ENCODE assay signal across 31 cellular contexts in genomic region chr4:28296239-28296638, GRCh38.
"Had no signal": no experiment of that assay in that cellular context is flagged by ENCODE, and none has a peak within 500 bp of the region (broad histone marks: within the 10 kb centered on the region; RNA-seq: fewer than 3 reads in every experiment).

No MANE protein-coding gene starts in this region.

- H3K36me3 ChIP-seq: WERI-Rb-1 had no signal

- DNase-seq: activated B cell treated with CpG ODN at 0.5 μM for 24 hours; activated CD4-positive, alpha-beta memory T cell treated with anti-CD3 and anti-CD28 coated beads for 36 hours; activated CD4-positive, alpha-beta memory T cell treated with anti-CD3 and anti-CD28 coated beads, Interleukin-2, amount 10 ng/mL, durations not matched to agents 7 days and 5 days; activated CD4-positive, alpha-beta T cell treated with anti-CD3 and anti-CD28 coated beads for 1 hour; activated CD4-positive, alpha-beta T cell treated with anti-CD3 and anti-CD28 coated beads for 36 hours; activated CD4-positive, alpha-beta T cell treated with anti-CD3 and anti-CD28 coated beads for 4 hours; activated CD4-positive, alpha-beta T cell treated with anti-CD3 and anti-CD28 coated beads for 48 hours; activated CD4-positive, alpha-beta T cell treated with anti-CD3 and anti-CD28 coated beads, Interleukin-2, amount 10 ng/mL, durations not matched to agents 24 days and 14 days; activated CD4-positive, alpha-beta T cell treated with anti-CD3 and anti-CD28 coated beads, Interleukin-2, amount 10 ng/mL, durations not matched to agents 7 days and 5 days; activated CD4-positive, alpha-beta T cell treated with anti-CD3 and anti-CD28 coated beads, Interleukin-2, amount 50 U/mL, for 1 hour; activated CD4-positive, alpha-beta T cell treated with anti-CD3 and anti-CD28 coated beads, Interleukin-2, amount 50 U/mL, for 4 hours; activated CD4-positive, alpha-beta T cell treated with anti-CD3 and anti-CD28 coated beads, Interleukin-2, amount 50 U/mL, for 48 hours; activated CD4-positive, CD25-positive, alpha-beta regulatory T cell; activated CD4-positive, CD25-positive, alpha-beta regulatory T cell treated with anti-CD3 and anti-CD28 coated beads, Interleukin-2, amount 50 U/mL, for 72 hours; activated CD8-positive, alpha-beta memory T cell treated with anti-CD3 and anti-CD28 coated beads for 24 hours; activated CD8-positive, alpha-beta memory T cell treated with anti-CD3 and anti-CD28 coated beads, Interleukin-2, amount 10 ng/mL, durations not matched to agents 7 days and 5 days; activated CD8-positive, alpha-beta memory T cell treated with anti-CD3 and anti-CD28 coated beads, Interleukin-2, amount 50 U/mL, for 4 hours; activated CD8-positive, alpha-beta memory T cell treated with anti-CD3 and anti-CD28 coated beads, Interleukin-2, amount 50 U/mL, for 48 hours; activated CD8-positive, alpha-beta T cell treated with anti-CD3 and anti-CD28 coated beads for 36 hours; activated CD8-positive, alpha-beta T cell treated with anti-CD3 and anti-CD28 coated beads, Interleukin-2, amount 10 ng/mL, durations not matched to agents 7 days and 5 days; activated T-cell treated with anti-CD3 and anti-CD28 coated beads for 4 hours; activated T-cell treated with anti-CD3 and anti-CD28 coated beads, Interleukin-2, amount 50 U/mL, for 1 hour; T-helper 1 cell; T-helper 17 cell; T-helper 2 cell; T-helper 9 cell; T1000; WERI-Rb-1 had no signal

- ATAC-seq: activated CD4-positive, alpha-beta T cell treated with anti-CD3 and anti-CD28 coated beads for 36 hours; activated CD4-positive, CD25-positive, alpha-beta regulatory T cell treated with anti-CD3 and anti-CD28 coated beads, Interleukin-2, amount 50 U/mL, for 24 hours; activated CD8-positive, alpha-beta memory T cell treated with anti-CD3 and anti-CD28 coated beads, Interleukin-2, amount 10 ng/mL, durations not matched to agents 7 days and 5 days; activated CD8-positive, alpha-beta T cell treated with anti-CD3 and anti-CD28 coated beads for 36 hours; activated CD8-positive, alpha-beta T cell treated with anti-CD3 and anti-CD28 coated beads, Interleukin-2, amount 10 ng/mL, durations not matched to agents 7 days and 5 days; T-helper 17 cell; WTC11 had no signal

- H3K27ac ChIP-seq: VCaP, WERI-Rb-1 had no signal
